In genomic region chr19:11269408-11269807, GRCh38 we compare ENCODE assay signal across 1 cellular context.
TF ChIP-seq lines count a peak whose summit lies in the region.

No MANE protein-coding gene starts in this region.

TF ChIP-seq in HepG2, 621 proteins besides CTCF, POLR2A, EP300 and RAD21:
- TF ChIP-seq ZNF275 (CRISPR knock-in tag; IDR thresholded peaks at IDR 0.05; ENCODE audit: borderline replicate concordance) (no peak), ELF1 (CRISPR knock-in tag; IDR thresholded peaks at IDR 0.05) (no peak), PATZ1 (CRISPR knock-in tag; IDR thresholded peaks at IDR 0.05) (no peak), CSRNP2 (CRISPR knock-in tag; conservative IDR thresholded peaks at IDR 0.05; ENCODE audit: low read depth) (no peak), ZNF282 (IDR thresholded peaks at IDR 0.05; ENCODE audit: partially characterized antibody) (no peak), DBP (CRISPR knock-in tag; IDR thresholded peaks at IDR 0.05; ENCODE audit: not compliant biosample characterization) (no peak), IKZF1 (IDR thresholded peaks at IDR 0.05) (no peak), POLR2AphosphoS5 (IDR thresholded peaks at IDR 0.05; ENCODE audit: low read depth, low read length) (no peak), HMG20B (CRISPR knock-in tag; conservative IDR thresholded peaks at IDR 0.05) (no peak), ZNF691 (CRISPR knock-in tag; IDR thresholded peaks at IDR 0.05; ENCODE audit: borderline replicate concordance, low read depth) (no peak), ZNF10 (CRISPR knock-in tag; IDR thresholded peaks at IDR 0.05; ENCODE audit: borderline replicate concordance, low read depth) (no peak), ZNF253 (CRISPR knock-in tag; IDR thresholded peaks at IDR 0.05; ENCODE audit: borderline replicate concordance) (no peak), ZKSCAN5 (CRISPR knock-in tag; IDR thresholded peaks at IDR 0.05) (no peak)
